11 cellular contexts compared by ENCODE assay signal in the genomic region with DNA sequence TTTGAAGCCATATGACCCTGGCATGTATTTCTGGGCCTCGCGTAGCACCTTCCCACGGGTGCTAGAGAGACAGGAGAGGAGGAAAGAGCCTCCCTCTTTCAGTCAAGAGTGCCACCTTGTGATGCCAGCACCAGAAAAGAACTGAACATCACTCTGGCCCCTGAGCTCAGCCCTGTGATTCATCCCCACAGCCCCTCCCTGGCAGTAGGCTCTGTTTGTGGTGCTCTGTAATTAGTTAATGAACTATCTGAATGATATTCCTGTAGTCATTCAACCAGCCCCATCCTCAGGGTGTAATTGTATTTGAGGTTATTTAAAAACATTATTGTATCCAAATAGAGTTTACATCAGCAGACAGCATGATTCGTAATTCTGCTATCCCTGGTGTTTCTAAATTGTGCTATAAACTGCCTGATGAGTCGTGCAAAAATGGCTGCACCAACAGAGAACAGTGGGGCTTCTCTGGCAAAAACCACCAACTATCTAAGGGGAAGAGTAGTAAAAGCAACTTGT. TPM values are rescaled to one million over a fixed set of nuclear protein-coding genes. Genes with fewer than 3 reads are reported as not detected.
DNase-seq lines count a peak whose midpoint lies in the region; ATAC-seq and TF ChIP-seq lines count a peak whose summit lies in the region.
"Had no signal": no experiment of that assay in that cellular context is flagged by ENCODE, and none has a peak within 500 bp of the region (broad histone marks: within the 10 kb centered on the region; RNA-seq: fewer than 3 reads in every experiment).

No MANE protein-coding gene starts in this region.

- TF ChIP-seq CTCF in GM13977 (IDR thresholded peaks at IDR 0.05; ENCODE audit: extremely low read depth, insufficient read depth, missing control alignments), result no peak

- no peak overlapping the region for H3K14ac ChIP-seq in neuronal stem cell (ENCODE audit: low read length)

- peak overlapping the region; percentile 10 for H3K27ac ChIP-seq in neuronal stem cell (replicated peaks; ENCODE audit: low read length)
- H3K27ac ChIP-seq: cardiac muscle cell had no signal

- H3K18ac ChIP-seq in neuronal stem cell (ENCODE audit: low read length), result peak overlapping the region; percentile 57

- H3K36me3 ChIP-seq in neuronal stem cell (replicated peaks in 1 of 2; ENCODE audit: control insufficient read depth in 2 of 2, insufficient read depth in 2 of 2, low read length in 2 of 2), result no peaks in the 10 kb centered on the region
- H3K36me3 ChIP-seq: cardiac muscle cell had no signal

- H3K4me3 ChIP-seq in neuronal stem cell (ENCODE audit: low read length in 2 of 2), result no peak overlapping the region
- H3K4me3 ChIP-seq: cardiac muscle cell had no signal

- DNase-seq in Daoy (ENCODE audit: low read depth) (peak; percentile 13), LHCN-M2 (ENCODE audit: low read depth) (peak; percentile 10), cerebellum (ENCODE audit: low spot score) (peak; percentile 24), neuronal stem cell (ENCODE audit: low spot score) (no peak), GM13977 (ENCODE audit: low spot score) (no peak), GM03348 (ENCODE audit: low spot score) (no peak)
- DNase-seq: DMS 273 treated with DMSO at 0.1 percent for 48 hours, NCI-H510A, retina had no signal

- no peaks in the 10 kb centered on the region for H3K27me3 ChIP-seq in neuronal stem cell (ENCODE audit: control insufficient read depth in 3 of 3, insufficient read depth in 3 of 3, low read depth in 1 of 3, low read length in 3 of 3)
- H3K27me3 ChIP-seq: cardiac muscle cell had no signal

- no CpG with 5 or more reads among the region's 5 CpGs for WGBS in neuronal stem cell (ENCODE audit: extremely low coverage in 2 of 2, insufficient read length in 2 of 2, insufficient replicate concordance in 1 of 2), 2 donors

- H3K4ac ChIP-seq in neuronal stem cell (ENCODE audit: low read length), result no peak overlapping the region

- in situ Hi-C loops in GM13977 (cut with MboI; ENCODE audit: low pct_unique_long_range_greater_than_20kb, low sequenced_read_pairs, unreplicated experiment), result no loop called here

- H3K23ac ChIP-seq in neuronal stem cell (ENCODE audit: low read depth, low read length, poor library complexity), result no peak overlapping the region

- H2AK5ac ChIP-seq in neuronal stem cell (ENCODE audit: low read depth, low read length), result no peak overlapping the region

- H2BK15ac ChIP-seq in neuronal stem cell (ENCODE audit: low read length), result no peak overlapping the region

- H2AFZ ChIP-seq in neuronal stem cell (ENCODE audit: low read length), result peak overlapping the region; percentile 82

- H3K4me2 ChIP-seq in neuronal stem cell (ENCODE audit: insufficient read depth, low read length, poor library complexity, severe bottlenecking), result no peak overlapping the region

- ATAC-seq in HG03457 (IDR thresholded peaks at IDR 0.05; ENCODE audit: unreplicated experiment), result no peak

- H4K91ac ChIP-seq in neuronal stem cell (ENCODE audit: low read depth, low read length, poor library complexity), result no peak overlapping the region

- no peak overlapping the region for H2BK120ac ChIP-seq in neuronal stem cell (ENCODE audit: low read depth, low read length)

- H2BK12ac ChIP-seq in neuronal stem cell (ENCODE audit: low read length), result no peak overlapping the region

- H4K8ac ChIP-seq in neuronal stem cell (ENCODE audit: low read depth, low read length), result no peak overlapping the region

- H2BK5ac ChIP-seq in neuronal stem cell (ENCODE audit: low read length), result no peak overlapping the region

- H3K4me1 ChIP-seq in neuronal stem cell (ENCODE audit: control insufficient read depth in 2 of 2, insufficient read depth in 1 of 2, low read depth in 1 of 2, low read length in 2 of 2), result peaks cover 0 to 3% of the 10 kb centered on the region in 2 donors

- no peak overlapping the region for H3K9ac ChIP-seq in neuronal stem cell (ENCODE audit: low read depth, low read length, poor library complexity)

- no peaks in the 10 kb centered on the region for H3K9me3 ChIP-seq in neuronal stem cell (replicated peaks in 1 of 2; ENCODE audit: control insufficient read depth in 2 of 2, insufficient read depth in 1 of 2, low read depth in 1 of 2, low read length in 2 of 2)

- peaks cover 2% of the 10 kb centered on the region for H3K79me1 ChIP-seq in neuronal stem cell (ENCODE audit: low read depth, low read length)

RNA-seq across cellular contexts. Expression of a gene that starts 23.5 kb away (rescaled TPM):
- total RNA-seq in Daoy (2014; rRNA removed; shearing (Covaris generic)), result 28.4 and 40.4 TPM in 2 replicates
- total RNA-seq in LHCN-M2 (2014; rRNA removed) (43.9 and 47.7 TPM in 2 replicates), cerebellum (87.7 TPM)
- polyA plus RNA-seq in LHCN-M2 (2012), result 52.5 TPM
- polyA plus RNA-seq in neuronal stem cell (2013, experiment 1 of 2), result 115 TPM
- 120 TPM for polyA plus RNA-seq in neuronal stem cell (2013, experiment 2 of 2)

RNA-seq across cellular contexts. Expression of a gene that starts 30.9 kb away (rescaled TPM):
- total RNA-seq in Daoy (2014; rRNA removed; shearing (Covaris generic)), result 6.9 and 9.4 TPM in 2 replicates
- total RNA-seq in LHCN-M2 (2014; rRNA removed), result 26.5 and 27.3 TPM in 2 replicates
- polyA plus RNA-seq in LHCN-M2 (2012), result 55.1 TPM
- total RNA-seq in cerebellum, result 3.2 TPM
- polyA plus RNA-seq in neuronal stem cell (2013, experiment 1 of 2), result 12.6 TPM
- polyA plus RNA-seq in neuronal stem cell (2013, experiment 2 of 2), result 12.7 TPM

Comparison
In these comparisons a context has a peak if more than half of its experiments do, and no peak if none do; other contexts are left out.
1. DNase-seq: peak in Daoy (single experiment), LHCN-M2 (single experiment) and cerebellum (single experiment); none in neuronal stem cell (single experiment), GM13977 (single experiment) and GM03348 (single experiment).